In the genomic region with DNA sequence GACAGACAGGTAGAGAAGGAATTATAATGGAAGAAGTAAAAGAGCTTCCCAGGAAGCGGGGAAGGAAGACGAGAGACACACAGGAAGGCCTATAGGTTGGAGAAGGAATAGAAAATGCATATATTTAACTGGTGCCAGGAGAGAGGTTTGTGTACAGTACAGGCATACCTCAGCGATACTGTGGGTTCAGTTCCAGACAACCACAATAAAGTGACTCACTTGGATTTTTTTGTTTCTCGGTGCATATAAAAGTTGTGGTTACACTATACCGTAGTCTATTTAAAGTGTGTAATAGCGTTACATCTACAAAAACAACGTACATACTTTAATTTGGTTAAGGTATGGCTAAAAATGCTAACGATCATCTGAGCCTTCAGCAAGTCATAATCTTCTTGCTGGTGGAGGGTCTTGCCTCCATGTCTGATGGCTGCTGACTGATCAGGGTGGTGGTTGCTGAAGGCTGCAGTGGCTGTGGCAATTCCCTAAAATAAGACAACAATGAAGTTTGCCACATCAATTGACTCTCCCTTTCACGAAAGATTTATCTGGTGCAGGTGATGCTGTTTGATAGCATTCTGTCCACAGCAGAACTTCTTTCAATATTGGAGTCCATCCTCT, we compare ENCODE assay signal across 12 cellular contexts. TPM values are rescaled to one million over a fixed set of nuclear protein-coding genes. Genes with fewer than 3 reads are reported as not detected.
DNase-seq lines count a peak whose midpoint lies in the region; ATAC-seq and TF ChIP-seq lines count a peak whose summit lies in the region.
"Had no signal": no experiment of that assay in that cellular context is flagged by ENCODE, and none has a peak within 500 bp of the region (broad histone marks: within the 10 kb centered on the region; RNA-seq: fewer than 3 reads in every experiment).

No MANE protein-coding gene starts in this region.

- H3K36me3 ChIP-seq in CD8-positive, alpha-beta T cell (ENCODE audit: insufficient read depth, low read length): peaks cover 13% of the 10 kb centered on the region
- H3K36me3 ChIP-seq: uterus had no signal

- H3K9me3 ChIP-seq in CD8-positive, alpha-beta T cell (ENCODE audit: low read length): no peaks in the 10 kb centered on the region
- H3K9me3 ChIP-seq: HAP-1, uterus had no signal

- peak overlapping the region; percentile 95 for H3K27ac Mint-ChIP-seq in CD8-positive, alpha-beta T cell
- H3K27ac Mint-ChIP-seq: neural progenitor cell had no signal

- no peak overlapping the region for H3K4me3 ChIP-seq in CD8-positive, alpha-beta T cell (ENCODE audit: low read depth, low read length)
- H3K4me3 ChIP-seq: HAP-1, neural progenitor cell, uterus had no signal

- H3K9me3 Mint-ChIP-seq in CD8-positive, alpha-beta T cell: no peaks in the 10 kb centered on the region

- peak overlapping the region; percentile 4 for H3K27ac ChIP-seq in CD8-positive, alpha-beta T cell (ENCODE audit: low read depth, low read length)
- H3K27ac ChIP-seq in foreskin keratinocyte: peak overlapping the region; percentile 25
- H3K27ac ChIP-seq: HL-60, neural progenitor cell, uterus had no signal

- peaks cover 55% of the 10 kb centered on the region for H3K36me3 Mint-ChIP-seq in CD8-positive, alpha-beta T cell

- H3K27me3 Mint-ChIP-seq in CD8-positive, alpha-beta T cell (ENCODE audit: low read depth): no peaks in the 10 kb centered on the region

- DNase-seq in CD8-positive, alpha-beta T cell: peak in 3 of 7 experiments; percentile 29 to 62 (median 29)
- DNase-seq in RPMI7951 (ENCODE audit: low read depth) (peak; percentile 80), foreskin keratinocyte (peak; percentile 71 to 88), HPDE6-E6E7 (ENCODE audit: extremely low spot score) (no peak), UCSD-AML1 (lab: John Stamatoyannopoulos, UW; ENCODE audit: unreplicated experiment) (no peak), foreskin melanocyte (no peak)
- DNase-seq in activated effector memory CD4-positive, alpha-beta T cell treated with anti-CD3 and anti-CD28 coated beads, Interleukin-2, amount 50 U/mL, for 16 hours: peak; percentile 72
- DNase-seq: uterus had no signal

- intact Hi-C loops in CD8-positive, alpha-beta T cell (cut with DNase I, micrococcal nuclease): loop anchor here (1.0 kb wide), 1 partner anchor 16 kb away; a partner anchor contains a TSS

- no peaks in the 10 kb centered on the region for H3K27me3 ChIP-seq in CD8-positive, alpha-beta T cell (ENCODE audit: insufficient read depth, low read length)
- no peaks in the 10 kb centered on the region for H3K27me3 ChIP-seq in foreskin keratinocyte
- H3K27me3 ChIP-seq: neural progenitor cell, uterus had no signal

- CTCF ChIA-PET in CD8-positive, alpha-beta T cell (lab: Charles Lee): no interaction called here

- no peak for TF ChIP-seq CTCF in CD8-positive, alpha-beta T cell (IDR thresholded peaks at IDR 0.05)
- no peak for TF ChIP-seq CTCF in foreskin keratinocyte (conservative IDR thresholded peaks at IDR 0.05)

- H3K4me1 ChIP-seq in CD8-positive, alpha-beta T cell (ENCODE audit: insufficient read depth, low read length): peaks cover 47% of the 10 kb centered on the region
- H3K4me1 ChIP-seq in foreskin keratinocyte: peaks cover 10% of the 10 kb centered on the region
- H3K4me1 ChIP-seq: HAP-1, neural progenitor cell, uterus had no signal

- peak overlapping the region; percentile 27 for H3K4me3 Mint-ChIP-seq in CD8-positive, alpha-beta T cell
- H3K4me3 Mint-ChIP-seq: neural progenitor cell had no signal

- POLR2A ChIA-PET in CD8-positive, alpha-beta T cell (lab: Charles Lee): no interaction called here

- peaks cover 52% of the 10 kb centered on the region for H3K4me1 Mint-ChIP-seq in CD8-positive, alpha-beta T cell (ENCODE audit: low read depth)

- peak; percentile 55 for ATAC-seq in CD8-positive, alpha-beta T cell
- ATAC-seq in foreskin keratinocyte (peak; percentile 75), GM21786 (IDR thresholded peaks at IDR 0.05; ENCODE audit: unreplicated experiment) (no peak)

RNA-seq across cellular contexts. Expression of a gene that starts 16.0 kb away (rescaled TPM):
- total RNA-seq in CD8-positive, alpha-beta T cell: 100 to 1,000 TPM; 105 to 114 TPM
- total RNA-seq in RPMI7951 (2014; rRNA removed; shearing (Covaris generic)): 100 and 109 TPM in 2 replicates
- total RNA-seq in foreskin keratinocyte: 119 and 130 TPM in 2 replicates
- 95.9 and 107 TPM in 2 replicates for polyA plus RNA-seq in foreskin keratinocyte

RNA-seq across cellular contexts. Expression of a gene that starts 16.2 kb away (rescaled TPM):
- total RNA-seq in CD8-positive, alpha-beta T cell: 10 to 100 TPM; 21.2 to 26.6 TPM
- 24.4 and 25.0 TPM in 2 replicates for total RNA-seq in RPMI7951 (2014; rRNA removed; shearing (Covaris generic))
- total RNA-seq in foreskin keratinocyte: 27.6 and 28.6 TPM in 2 replicates
- polyA plus RNA-seq in foreskin keratinocyte: 8.1 and 12.4 TPM in 2 replicates

Comparison
In these comparisons a context has a peak if more than half of its experiments do, and no peak if none do; other contexts are left out.
1. DNase-seq: peak in RPMI7951 (single experiment), activated effector memory CD4-positive, alpha-beta T cell treated with anti-CD3 and anti-CD28 coated beads, Interleukin-2, amount 50 U/mL, for 16 hours (single experiment) and foreskin keratinocyte (2 of 2); none in HPDE6-E6E7 (single experiment), UCSD-AML1 (single experiment) and foreskin melanocyte (single experiment).